Comparison of ENCODE assay signal across 11 cellular contexts in the genomic region with DNA sequence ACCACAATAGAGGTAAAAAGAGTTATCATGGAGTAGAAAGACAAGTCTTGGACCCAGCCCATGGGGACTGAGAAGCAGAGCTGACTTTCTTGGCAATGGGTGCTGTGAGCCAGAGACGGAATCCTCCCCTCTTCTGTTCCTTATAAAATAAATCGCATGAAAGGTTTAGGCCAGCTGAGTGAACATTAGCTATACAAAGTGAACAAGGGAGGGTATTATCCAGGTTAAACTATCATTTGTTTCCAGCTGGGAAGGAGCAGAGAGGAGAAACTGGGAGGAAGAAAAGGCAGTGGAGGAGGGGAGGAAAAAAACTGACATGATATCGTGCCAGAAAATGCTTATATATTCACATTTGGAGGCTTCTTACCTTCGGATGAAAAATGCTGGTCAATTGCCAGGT.
"Had no signal": no experiment of that assay in that cellular context is flagged by ENCODE, and none has a peak within 500 bp of the region (broad histone marks: within the 10 kb centered on the region; RNA-seq: fewer than 3 reads in every experiment).

No MANE protein-coding gene starts in this region.

- DNase-seq: activated B cell treated with CpG ODN at 0.5 μM for 24 hours; activated CD4-positive, alpha-beta T cell treated with anti-CD3 and anti-CD28 coated beads, Interleukin-2, amount 10 ng/mL, durations not matched to agents 7 days and 5 days; activated CD8-positive, alpha-beta memory T cell treated with anti-CD3 and anti-CD28 coated beads for 24 hours; amniotic stem cell; brain microvascular endothelial cell; foreskin keratinocyte; left lung; stimulated activated CD4-positive, alpha-beta T cell treated with anti-CD3 and anti-CD28 coated beads, Interleukin-4, amount 100 ng/mL, for 4 hours; tibial artery had no signal

- H3K4me3 ChIP-seq: left lung, skin epidermis, tibial artery, vagina had no signal

- H3K27me3 ChIP-seq: brain microvascular endothelial cell, left lung had no signal

- H3K9me3 ChIP-seq: left lung, tibial artery, vagina had no signal

- H3K4me1 ChIP-seq: foreskin keratinocyte, left lung, tibial artery, vagina had no signal

- H3K36me3 ChIP-seq: brain microvascular endothelial cell, left lung, tibial artery, vagina had no signal

- H3K27ac ChIP-seq: brain microvascular endothelial cell, foreskin keratinocyte, left lung, skin epidermis, tibial artery, vagina had no signal

- ATAC-seq: foreskin keratinocyte, left lung had no signal
